In the genomic region with DNA sequence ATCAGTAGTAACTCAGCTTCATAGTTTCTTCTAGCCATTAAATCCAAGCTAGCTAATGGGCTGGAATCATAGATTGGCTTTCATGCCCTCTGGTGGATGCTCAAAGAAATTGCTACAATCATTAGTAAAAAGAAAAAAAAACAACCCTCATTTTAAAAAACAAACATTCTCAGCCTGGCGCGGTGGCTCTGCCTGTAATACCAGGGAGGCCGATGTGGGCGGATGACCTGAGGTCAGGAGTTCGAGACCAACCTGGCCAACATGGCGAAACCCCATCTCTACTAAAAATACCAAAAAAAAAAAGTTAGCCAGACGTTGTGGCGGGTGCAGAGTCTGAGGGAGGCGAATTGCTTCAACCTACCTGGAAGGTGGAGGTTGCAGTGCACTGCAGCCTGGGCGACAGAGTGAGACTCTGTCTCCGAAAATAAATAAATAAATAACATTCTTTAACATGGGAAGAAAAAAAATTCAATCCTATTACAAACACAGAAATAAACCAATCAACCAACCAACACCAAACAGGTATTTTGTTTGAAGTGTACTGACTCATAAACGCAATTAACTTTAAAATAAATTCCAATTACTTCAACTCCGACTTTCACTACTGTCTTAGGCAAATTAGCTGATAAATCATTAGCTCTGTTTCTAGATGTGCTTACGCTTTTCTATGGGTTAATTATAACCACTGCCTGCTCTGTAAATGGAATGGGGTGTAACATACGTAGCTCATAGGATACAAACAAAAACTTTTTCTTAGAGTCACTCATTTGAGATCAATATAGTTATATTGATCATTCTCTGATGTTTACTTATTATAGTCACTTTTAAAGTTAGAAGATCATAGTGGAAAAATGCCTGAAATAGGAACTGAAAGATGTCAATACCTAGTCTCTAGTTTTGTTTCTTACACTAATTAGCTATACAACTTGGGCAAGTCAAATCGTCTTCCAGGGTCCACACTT, we compare ENCODE assay signal across 1 cellular context.
TF ChIP-seq lines count a peak whose summit lies in the region.

No MANE protein-coding gene starts in this region.

TF ChIP-seq in HepG2, 621 proteins besides CTCF, POLR2A, EP300 and RAD21 (continues in another document):
- no peak for TF ChIP-seq CCDC6 (CRISPR knock-in tag; IDR thresholded peaks at IDR 0.05)
- TF ChIP-seq HMGXB4 (CRISPR knock-in tag; IDR thresholded peaks at IDR 0.05; ENCODE audit: borderline replicate concordance in 1 of 2, low read depth in 1 of 2): peak; percentile 77 to 85; a peak in 3 of 4 replicates
- TF ChIP-seq, protein P1, sequence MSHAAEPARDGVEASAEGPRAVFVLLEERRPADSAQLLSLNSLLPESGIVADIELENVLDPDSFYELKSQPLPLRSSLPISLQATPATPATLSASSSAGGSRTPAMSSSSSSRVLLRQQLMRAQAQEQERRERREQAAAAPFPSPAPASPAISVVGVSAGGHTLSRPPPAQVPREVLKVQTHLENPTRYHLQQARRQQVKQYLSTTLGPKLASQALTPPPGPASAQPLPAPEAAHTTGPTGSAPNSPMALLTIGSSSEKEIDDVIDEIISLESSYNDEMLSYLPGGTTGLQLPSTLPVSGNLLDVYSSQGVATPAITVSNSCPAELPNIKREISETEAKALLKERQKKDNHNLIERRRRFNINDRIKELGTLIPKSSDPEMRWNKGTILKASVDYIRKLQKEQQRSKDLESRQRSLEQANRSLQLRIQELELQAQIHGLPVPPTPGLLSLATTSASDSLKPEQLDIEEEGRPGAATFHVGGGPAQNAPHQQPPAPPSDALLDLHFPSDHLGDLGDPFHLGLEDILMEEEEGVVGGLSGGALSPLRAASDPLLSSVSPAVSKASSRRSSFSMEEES (CRISPR knock-in tag; IDR thresholded peaks at IDR 0.05): no peak
- no peak for TF ChIP-seq SNRNP70 (IDR thresholded peaks at IDR 0.05; ENCODE audit: low read depth, low read length)
- TF ChIP-seq TEAD3 (CRISPR knock-in tag; optimal IDR thresholded peaks at IDR 0.05; ENCODE audit: borderline replicate concordance): peak; percentile 29
- TF ChIP-seq, protein P2, sequence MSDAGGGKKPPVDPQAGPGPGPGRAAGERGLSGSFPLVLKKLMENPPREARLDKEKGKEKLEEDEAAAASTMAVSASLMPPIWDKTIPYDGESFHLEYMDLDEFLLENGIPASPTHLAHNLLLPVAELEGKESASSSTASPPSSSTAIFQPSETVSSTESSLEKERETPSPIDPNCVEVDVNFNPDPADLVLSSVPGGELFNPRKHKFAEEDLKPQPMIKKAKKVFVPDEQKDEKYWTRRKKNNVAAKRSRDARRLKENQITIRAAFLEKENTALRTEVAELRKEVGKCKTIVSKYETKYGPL (CRISPR knock-in tag; IDR thresholded peaks at IDR 0.05): no peak
- no peak for TF ChIP-seq ELF1 (CRISPR knock-in tag; IDR thresholded peaks at IDR 0.05)
- no peak for TF ChIP-seq ZNF281 (CRISPR knock-in tag; IDR thresholded peaks at IDR 0.05; ENCODE audit: borderline replicate concordance)
- TF ChIP-seq ZFP82 (CRISPR knock-in tag; IDR thresholded peaks at IDR 0.05; ENCODE audit: borderline replicate concordance): no peak
- TF ChIP-seq SRY (CRISPR knock-in tag; IDR thresholded peaks at IDR 0.05): no peak
- no peak for TF ChIP-seq KLF11 (CRISPR knock-in tag; IDR thresholded peaks at IDR 0.05)
- TF ChIP-seq ZNF567 (CRISPR knock-in tag; IDR thresholded peaks at IDR 0.05; ENCODE audit: borderline replicate concordance): no peak
- 0 out of 2 replicates have a peak, but pooled peaks have one; percentile 23 for TF ChIP-seq ONECUT2 (CRISPR knock-in tag; IDR thresholded peaks at IDR 0.05)
- TF ChIP-seq NFYB (CRISPR knock-in tag; IDR thresholded peaks at IDR 0.05): no peak
- no peak for TF ChIP-seq ZNF7 (CRISPR knock-in tag; IDR thresholded peaks at IDR 0.05)
- TF ChIP-seq PCBP1 (IDR thresholded peaks at IDR 0.05; ENCODE audit: borderline replicate concordance, low read depth, low read length): no peak
- TF ChIP-seq CC2D1A (CRISPR knock-in tag; IDR thresholded peaks at IDR 0.05): no peak
- no peak for TF ChIP-seq ZNF446 (CRISPR knock-in tag; IDR thresholded peaks at IDR 0.05)
- no peak for TF ChIP-seq ZNF496 (CRISPR knock-in tag; IDR thresholded peaks at IDR 0.05; ENCODE audit: insufficient replicate concordance)
- peak; percentile 29; the same call in 1 of the 2 replicates for TF ChIP-seq TBX2 (CRISPR knock-in tag; IDR thresholded peaks at IDR 0.05; ENCODE audit: borderline replicate concordance)
- TF ChIP-seq SRSF4 (IDR thresholded peaks at IDR 0.05; ENCODE audit: low read depth, low read length, poor library complexity, severe bottlenecking): no peak
- TF ChIP-seq HMG20A (CRISPR knock-in tag; IDR thresholded peaks at IDR 0.05; ENCODE audit: borderline replicate concordance): peak; percentile 14; the same call in 1 of the 2 replicates
- no peak for TF ChIP-seq ATF5 (CRISPR knock-in tag; IDR thresholded peaks at IDR 0.05; ENCODE audit: low read depth)
- TF ChIP-seq ZSCAN20 (CRISPR knock-in tag; IDR thresholded peaks at IDR 0.05; ENCODE audit: borderline replicate concordance): no peak
- TF ChIP-seq SUZ12 (IDR thresholded peaks at IDR 0.05; ENCODE audit: low read depth, low read length): no peak
- peak; percentile 76 for TF ChIP-seq SALL1 (CRISPR knock-in tag; IDR thresholded peaks at IDR 0.05)
- no peak for TF ChIP-seq MBNL3 (CRISPR knock-in tag; conservative IDR thresholded peaks at IDR 0.05)
- TF ChIP-seq BCL6 (CRISPR knock-in tag; IDR thresholded peaks at IDR 0.05): no peak; the same call in 1 of the 2 replicates
- TF ChIP-seq ZNF83 (CRISPR knock-in tag; IDR thresholded peaks at IDR 0.05; ENCODE audit: borderline replicate concordance): no peak
- TF ChIP-seq NR3C1 (CRISPR knock-in tag; IDR thresholded peaks at IDR 0.05): no peak
- no peak for TF ChIP-seq MTA1 (CRISPR knock-in tag; IDR thresholded peaks at IDR 0.05; ENCODE audit: borderline replicate concordance)
- no peak for TF ChIP-seq NFATC3 (CRISPR knock-in tag; IDR thresholded peaks at IDR 0.05)
- TF ChIP-seq, protein P3, sequence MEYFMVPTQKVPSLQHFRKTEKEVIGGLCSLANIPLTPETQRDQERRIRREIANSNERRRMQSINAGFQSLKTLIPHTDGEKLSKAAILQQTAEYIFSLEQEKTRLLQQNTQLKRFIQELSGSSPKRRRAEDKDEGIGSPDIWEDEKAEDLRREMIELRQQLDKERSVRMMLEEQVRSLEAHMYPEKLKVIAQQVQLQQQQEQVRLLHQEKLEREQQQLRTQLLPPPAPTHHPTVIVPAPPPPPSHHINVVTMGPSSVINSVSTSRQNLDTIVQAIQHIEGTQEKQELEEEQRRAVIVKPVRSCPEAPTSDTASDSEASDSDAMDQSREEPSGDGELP (IDR thresholded peaks at IDR 0.05; ENCODE audit: borderline replicate concordance, low read depth): no peak
- TF ChIP-seq TCF7 (IDR thresholded peaks at IDR 0.05; ENCODE audit: low read depth): no peak
- TF ChIP-seq ZNF615 (CRISPR knock-in tag; IDR thresholded peaks at IDR 0.05; ENCODE audit: borderline replicate concordance): no peak
- no peak for TF ChIP-seq ZBTB39 (CRISPR knock-in tag; IDR thresholded peaks at IDR 0.05)
- TF ChIP-seq, protein P4, sequence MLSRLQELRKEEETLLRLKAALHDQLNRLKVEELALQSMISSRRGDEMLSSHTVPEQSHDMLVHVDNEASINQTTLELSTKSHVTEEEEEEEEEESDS (CRISPR knock-in tag; IDR thresholded peaks at IDR 0.05; ENCODE audit: borderline replicate concordance): 0 out of 2 replicates have a peak, but pooled peaks have one; percentile 62
- TF ChIP-seq ZNF33A (CRISPR knock-in tag; IDR thresholded peaks at IDR 0.05; ENCODE audit: borderline replicate concordance): no peak
- TF ChIP-seq, protein P5, sequence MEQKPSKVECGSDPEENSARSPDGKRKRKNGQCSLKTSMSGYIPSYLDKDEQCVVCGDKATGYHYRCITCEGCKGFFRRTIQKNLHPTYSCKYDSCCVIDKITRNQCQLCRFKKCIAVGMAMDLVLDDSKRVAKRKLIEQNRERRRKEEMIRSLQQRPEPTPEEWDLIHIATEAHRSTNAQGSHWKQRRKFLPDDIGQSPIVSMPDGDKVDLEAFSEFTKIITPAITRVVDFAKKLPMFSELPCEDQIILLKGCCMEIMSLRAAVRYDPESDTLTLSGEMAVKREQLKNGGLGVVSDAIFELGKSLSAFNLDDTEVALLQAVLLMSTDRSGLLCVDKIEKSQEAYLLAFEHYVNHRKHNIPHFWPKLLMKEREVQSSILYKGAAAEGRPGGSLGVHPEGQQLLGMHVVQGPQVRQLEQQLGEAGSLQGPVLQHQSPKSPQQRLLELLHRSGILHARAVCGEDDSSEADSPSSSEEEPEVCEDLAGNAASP (CRISPR knock-in tag; IDR thresholded peaks at IDR 0.05; ENCODE audit: borderline replicate concordance): no peak
- TF ChIP-seq KDM3A (CRISPR knock-in tag; IDR thresholded peaks at IDR 0.05; ENCODE audit: low read depth): no peak
- peak; percentile 50; the same call in 1 of the 2 replicates for TF ChIP-seq ZFP90 (CRISPR knock-in tag; IDR thresholded peaks at IDR 0.05; ENCODE audit: borderline replicate concordance)
- TF ChIP-seq MAFG (CRISPR knock-in tag; IDR thresholded peaks at IDR 0.05): no peak
- peak; percentile 47; the same call in 1 of the 2 replicates for TF ChIP-seq HOXA3 (CRISPR knock-in tag; IDR thresholded peaks at IDR 0.05)
- no peak for TF ChIP-seq PHF21A (CRISPR knock-in tag; IDR thresholded peaks at IDR 0.05)
- no peak for TF ChIP-seq ZZZ3 (CRISPR knock-in tag; IDR thresholded peaks at IDR 0.05; ENCODE audit: borderline replicate concordance)
- TF ChIP-seq RBFOX2 (IDR thresholded peaks at IDR 0.05; ENCODE audit: low read depth, low read length): no peak
- no peak for TF ChIP-seq ZBTB1 (CRISPR knock-in tag; IDR thresholded peaks at IDR 0.05; ENCODE audit: borderline replicate concordance)
- TF ChIP-seq MXD3 (CRISPR knock-in tag; IDR thresholded peaks at IDR 0.05): no peak
- no peak for TF ChIP-seq FOXO1 (CRISPR knock-in tag; IDR thresholded peaks at IDR 0.05)
- no peak for TF ChIP-seq ZNF232 (CRISPR knock-in tag; IDR thresholded peaks at IDR 0.05; ENCODE audit: borderline replicate concordance)
- no peak for TF ChIP-seq ZNF484 (CRISPR knock-in tag; IDR thresholded peaks at IDR 0.05; ENCODE audit: borderline replicate concordance, low read depth)
- no peak for TF ChIP-seq FOSL1 (CRISPR knock-in tag; IDR thresholded peaks at IDR 0.05; ENCODE audit: borderline replicate concordance)
- no peak for TF ChIP-seq MAF1 (CRISPR knock-in tag; IDR thresholded peaks at IDR 0.05; ENCODE audit: borderline replicate concordance)
- no peak for TF ChIP-seq ZNF10 (CRISPR knock-in tag; IDR thresholded peaks at IDR 0.05; ENCODE audit: borderline replicate concordance, low read depth)
